ENCODE assay signal across 8 cellular contexts in genomic region chr4:22434895-22435294, GRCh38.
DNase-seq lines count a peak whose midpoint lies in the region; ATAC-seq lines count a peak whose summit lies in the region.

No MANE protein-coding gene starts in this region.

- peaks cover 2% of the 10 kb centered on the region for H3K9me3 Mint-ChIP-seq in activated T-cell treated with anti-CD3 and anti-CD28 coated beads, Interleukin-2, amount 50 U/mL, for 4 hours

- no peaks in the 10 kb centered on the region for H3K27me3 Mint-ChIP-seq in activated T-cell treated with anti-CD3 and anti-CD28 coated beads, Interleukin-2, amount 50 U/mL, for 4 hours (ENCODE audit: low read depth)

- DNase-seq in Daoy (ENCODE audit: low read depth) (peak; percentile 37), amniotic epithelial cell (ENCODE audit: low read depth) (peak; percentile 73), iPS-NIHi11 (ENCODE audit: low spot score) (peak; percentile 41), NCI-H1048 (lab: John Stamatoyannopoulos, UW) (no peak)
- no peak for DNase-seq in activated T-cell treated with anti-CD3 and anti-CD28 coated beads, Interleukin-2, amount 50 U/mL, for 4 hours

- ATAC-seq in HG03354 (IDR thresholded peaks at IDR 0.05; ENCODE audit: poor library complexity, severe bottlenecking, unreplicated experiment): peak; percentile 54
- no peak for ATAC-seq in GM21825 (IDR thresholded peaks at IDR 0.05; ENCODE audit: unreplicated experiment)
- no peak for ATAC-seq in GM18870 (IDR thresholded peaks at IDR 0.05; ENCODE audit: unreplicated experiment)
- no peak for ATAC-seq in activated T-cell treated with anti-CD3 and anti-CD28 coated beads, Interleukin-2, amount 50 U/mL, for 4 hours

- no peaks in the 10 kb centered on the region for H3K4me1 Mint-ChIP-seq in activated T-cell treated with anti-CD3 and anti-CD28 coated beads, Interleukin-2, amount 50 U/mL, for 4 hours (ENCODE audit: low read depth)

- H3K36me3 Mint-ChIP-seq in activated T-cell treated with anti-CD3 and anti-CD28 coated beads, Interleukin-2, amount 50 U/mL, for 4 hours (ENCODE audit: insufficient read depth): no peaks in the 10 kb centered on the region

- no peak overlapping the region for H3K4me3 Mint-ChIP-seq in activated T-cell treated with anti-CD3 and anti-CD28 coated beads, Interleukin-2, amount 50 U/mL, for 4 hours

Comparison
In these comparisons a context has a peak if more than half of its experiments do, and no peak if none do; other contexts are left out.
1. DNase-seq: peak in Daoy (single experiment), amniotic epithelial cell (single experiment) and iPS-NIHi11 (single experiment); none in NCI-H1048 (single experiment) and activated T-cell treated with anti-CD3 and anti-CD28 coated beads, Interleukin-2, amount 50 U/mL, for 4 hours (single experiment).